ENCODE assay signal across 19 cellular contexts in the genomic region with DNA sequence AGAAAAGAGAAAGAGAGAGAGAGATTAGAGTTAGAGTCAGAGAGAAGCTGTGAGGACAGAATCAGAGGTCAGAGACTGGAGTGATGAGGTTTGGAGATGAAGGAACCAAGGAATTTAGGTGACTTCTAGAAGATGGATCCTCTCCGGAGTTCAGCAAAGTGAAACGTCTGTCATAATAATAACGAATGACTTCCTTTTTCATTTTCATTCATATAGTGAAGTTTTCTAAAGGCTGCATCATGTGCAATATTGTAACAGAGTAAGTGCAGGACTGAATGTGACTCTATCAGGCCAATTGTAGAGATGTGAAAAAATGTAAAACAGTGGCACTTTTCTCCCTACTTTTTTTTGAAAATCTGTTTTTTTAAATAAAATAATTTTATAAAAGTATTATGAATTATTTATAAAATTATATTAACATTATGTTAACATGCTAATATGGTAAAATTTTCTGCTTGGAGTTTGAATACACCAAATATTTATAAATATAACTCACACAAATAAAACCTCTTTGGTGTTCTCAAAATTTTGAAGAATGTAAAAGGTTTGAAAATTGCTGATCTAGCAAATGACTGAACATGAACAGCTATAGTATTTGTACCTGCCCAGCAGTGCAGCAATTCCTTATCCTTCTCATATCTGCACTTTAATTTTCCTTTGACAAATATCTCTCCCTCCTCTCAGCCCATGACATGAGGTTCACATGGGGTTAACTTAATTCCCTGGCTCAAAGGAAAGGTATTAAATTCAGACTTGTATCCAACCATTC. TPM values are rescaled to one million over a fixed set of nuclear protein-coding genes. Genes with fewer than 3 reads are reported as not detected.
"Had no signal": no experiment of that assay in that cellular context is flagged by ENCODE, and none has a peak within 500 bp of the region (broad histone marks: within the 10 kb centered on the region; RNA-seq: fewer than 3 reads in every experiment).

No MANE protein-coding gene starts in this region.

- H3K4me3 ChIP-seq: body of pancreas, esophagus muscularis mucosa, mucosa of descending colon, pancreas had no signal

- DNase-seq: activated B cell treated with CpG ODN at 0.5 μM for 24 hours; activated CD4-positive, alpha-beta T cell treated with anti-CD3 and anti-CD28 coated beads, Interleukin-2, amount 10 ng/mL, durations not matched to agents 7 days and 5 days; activated CD8-positive, alpha-beta memory T cell treated with anti-CD3 and anti-CD28 coated beads, Interleukin-2, amount 50 U/mL, for 48 hours; activated gamma-delta T cell; activated T-cell treated with anti-CD3 and anti-CD28 coated beads, Interleukin-2, amount 50 U/mL, for 72 hours; amniotic stem cell; body of pancreas; caudate nucleus; hippocampal formation; left ventricle myocardium superior; mucosa of descending colon; naive thymus-derived CD8-positive, alpha-beta T cell; pancreas; stimulated activated CD4-positive, alpha-beta T cell treated with anti-CD3 and anti-CD28 coated beads, Interleukin-1b, Interleukin-23, amount 100 ng/mL, for 48 hours had no signal

- H3K9me3 ChIP-seq: body of pancreas, esophagus muscularis mucosa, mucosa of descending colon, pancreas had no signal

- H3K27me3 Mint-ChIP-seq: activated B cell treated with CpG ODN at 0.5 μM for 24 hours; activated naive CD8-positive, alpha-beta T cell; memory B cell had no signal

- H3K27ac ChIP-seq: body of pancreas, esophagus muscularis mucosa, pancreas had no signal

- ATAC-seq: activated T-cell treated with anti-CD3 and anti-CD28 coated beads, Interleukin-2, amount 50 U/mL, for 72 hours; body of pancreas; left ventricle myocardium superior; mucosa of descending colon; naive thymus-derived CD8-positive, alpha-beta T cell; pancreas had no signal

- H3K36me3 Mint-ChIP-seq: activated naive CD8-positive, alpha-beta T cell; memory B cell had no signal

- H3K27ac Mint-ChIP-seq: activated B cell treated with CpG ODN at 0.5 μM for 24 hours; activated CD4-positive, alpha-beta T cell treated with anti-CD3 and anti-CD28 coated beads, Interleukin-2, amount 10 ng/mL, durations not matched to agents 7 days and 5 days; activated naive CD8-positive, alpha-beta T cell; activated T-cell treated with anti-CD3 and anti-CD28 coated beads, Interleukin-2, amount 50 U/mL, for 72 hours; memory B cell had no signal

- H3K36me3 ChIP-seq: esophagus muscularis mucosa, pancreas had no signal

- H3K9me3 Mint-ChIP-seq: activated B cell treated with CpG ODN at 0.5 μM for 24 hours had no signal

- H3K4me1 ChIP-seq: pancreas had no signal

- H3K4me3 Mint-ChIP-seq: activated B cell treated with CpG ODN at 0.5 μM for 24 hours; activated CD4-positive, alpha-beta T cell treated with anti-CD3 and anti-CD28 coated beads, Interleukin-2, amount 10 ng/mL, durations not matched to agents 7 days and 5 days; activated naive CD8-positive, alpha-beta T cell; activated T-cell treated with anti-CD3 and anti-CD28 coated beads, Interleukin-2, amount 50 U/mL, for 72 hours; memory B cell; naive thymus-derived CD8-positive, alpha-beta T cell had no signal

RNA-seq across cellular contexts. Expression of gene TNFSF11, which starts 4.2 kb away (rescaled TPM):
- total RNA-seq: left ventricle myocardium superior; naive thymus-derived CD8-positive, alpha-beta T cell; ureter had no signal
- polyA plus RNA-seq: keratinocyte; naive thymus-derived CD8-positive, alpha-beta T cell had no signal
